Comparison of ENCODE assay signal across 16 cellular contexts in genomic region chr11:131633978-131634377, GRCh38.
DNase-seq lines count a peak whose midpoint lies in the region; ATAC-seq and TF ChIP-seq lines count a peak whose summit lies in the region.
"Had no signal": no experiment of that assay in that cellular context is flagged by ENCODE, and none has a peak within 500 bp of the region (broad histone marks: within the 10 kb centered on the region; RNA-seq: fewer than 3 reads in every experiment).

No MANE protein-coding gene starts in this region.

- H3K36me3 Mint-ChIP-seq in naive thymus-derived CD4-positive, alpha-beta T cell = no peaks in the 10 kb centered on the region

- DNase-seq in NCI-H748 (lab: John Stamatoyannopoulos, UW; ENCODE audit: unreplicated experiment) = peak; percentile 1
- no peak for DNase-seq in NCI-H748 treated with DMSO at 0.1 percent for 48 hours (lab: John Stamatoyannopoulos, UW)
- no peak for DNase-seq in naive thymus-derived CD4-positive, alpha-beta T cell
- no peak for DNase-seq in suprapubic skin (ENCODE audit: low spot score in 2 of 2)
- no peak for DNase-seq in head of caudate nucleus
- DNase-seq in lower leg skin (ENCODE audit: low spot score in 2 of 2) = no peak
- DNase-seq: 8988T, KBM-7, MV-4-11, NCI-H1694 treated with DMSO at 0.1 percent for 48 hours, NCI-H2227 treated with DMSO at 0.1 percent for 48 hours, NCI-H524 treated with DMSO at 0.1 percent for 48 hours had no signal

- peaks cover 0 to 8% (median 1%) of the 10 kb centered on the region in 11 donors for H3K9me3 Mint-ChIP-seq in naive thymus-derived CD4-positive, alpha-beta T cell

- WGBS in suprapubic skin = 72% methylated on average over 4 of the region's 4 CpGs
- 54 to 78% methylated on average over 4 of the region's 4 CpGs for WGBS in lower leg skin, 2 donors

- no peaks in the 10 kb centered on the region for H3K9me3 ChIP-seq in naive thymus-derived CD4-positive, alpha-beta T cell (ENCODE audit: control insufficient read depth in 2 of 3, low read length in 3 of 3)
- H3K9me3 ChIP-seq in suprapubic skin = no peaks in the 10 kb centered on the region

- CTCF ChIA-PET in naive thymus-derived CD4-positive, alpha-beta T cell (lab: Charles Lee) = interaction anchor here (0.6 kb wide), 1 partner anchor 1186 kb away, joined by 5 read pairs; the partner anchor contains the start of gene ADAMTS15

- no peak overlapping the region for H3K4me3 Mint-ChIP-seq in naive thymus-derived CD4-positive, alpha-beta T cell
- H3K4me3 Mint-ChIP-seq: B cell had no signal

- ATAC-seq in naive thymus-derived CD4-positive, alpha-beta T cell = peak; percentile 24
- no peak for ATAC-seq in GM21367 (IDR thresholded peaks at IDR 0.05; ENCODE audit: unreplicated experiment)
- ATAC-seq: Right ventricle myocardium inferior had no signal

- H3K4me1 Mint-ChIP-seq in naive thymus-derived CD4-positive, alpha-beta T cell = no peaks in the 10 kb centered on the region
- H3K4me1 Mint-ChIP-seq: B cell had no signal

- H3K27ac Mint-ChIP-seq in naive thymus-derived CD4-positive, alpha-beta T cell = no peak overlapping the region
- H3K27ac Mint-ChIP-seq: B cell had no signal

- H3K4me1 ChIP-seq in naive thymus-derived CD4-positive, alpha-beta T cell (ENCODE audit: control insufficient read depth in 2 of 2, insufficient read depth in 2 of 2, low read length in 2 of 2) = no peaks in the 10 kb centered on the region
- H3K4me1 ChIP-seq in suprapubic skin = no peaks in the 10 kb centered on the region

- POLR2A ChIA-PET in naive thymus-derived CD4-positive, alpha-beta T cell (lab: Charles Lee) = no interaction called here

- H3K36me3 ChIP-seq in naive thymus-derived CD4-positive, alpha-beta T cell (ENCODE audit: control insufficient read depth in 2 of 3, insufficient read depth in 3 of 3, low read length in 3 of 3) = no peaks in the 10 kb centered on the region
- no peaks in the 10 kb centered on the region for H3K36me3 ChIP-seq in suprapubic skin

- peaks cover 0 to 18% (median 2%) of the 10 kb centered on the region in 5 donors for H3K27me3 Mint-ChIP-seq in naive thymus-derived CD4-positive, alpha-beta T cell
- H3K27me3 Mint-ChIP-seq: B cell had no signal

- H3K27ac ChIP-seq in angular gyrus (ENCODE audit: low read depth, low read length) (peak overlapping the region; percentile 24), suprapubic skin (no peak overlapping the region)
- no peak overlapping the region for H3K27ac ChIP-seq in naive thymus-derived CD4-positive, alpha-beta T cell (ENCODE audit: low read depth, low read length)

- no peak for TF ChIP-seq EP300 in suprapubic skin (IDR thresholded peaks at IDR 0.05)

- no peak for TF ChIP-seq CTCF in suprapubic skin (IDR thresholded peaks at IDR 0.05)
- TF ChIP-seq CTCF in lower leg skin (IDR thresholded peaks at IDR 0.05) = no peak

- intact Hi-C loops in naive thymus-derived CD4-positive, alpha-beta T cell (cut with micrococcal nuclease) = no loop called here
- intact Hi-C loops in head of caudate nucleus (cut with DNase I) (no loop called here), lower leg skin (cut with DNase I; ENCODE audit: low total_unique reads) (no loop called here)

- H3K27me3 ChIP-seq in naive thymus-derived CD4-positive, alpha-beta T cell (ENCODE audit: control insufficient read depth in 2 of 2, insufficient read depth in 2 of 2, low read length in 2 of 2) = no peaks in the 10 kb centered on the region
- H3K27me3 ChIP-seq in suprapubic skin = no peaks in the 10 kb centered on the region

- H3K4me3 ChIP-seq in naive thymus-derived CD4-positive, alpha-beta T cell (ENCODE audit: low read length) = no peak overlapping the region
- H3K4me3 ChIP-seq in suprapubic skin (no peak overlapping the region), lower leg skin (ENCODE audit: low read depth, poor library complexity, severe bottlenecking) (no peak overlapping the region)

- TF ChIP-seq POLR2A in suprapubic skin (IDR thresholded peaks at IDR 0.05) (no peak), lower leg skin (IDR thresholded peaks at IDR 0.05) (no peak)
